In the genomic region with DNA sequence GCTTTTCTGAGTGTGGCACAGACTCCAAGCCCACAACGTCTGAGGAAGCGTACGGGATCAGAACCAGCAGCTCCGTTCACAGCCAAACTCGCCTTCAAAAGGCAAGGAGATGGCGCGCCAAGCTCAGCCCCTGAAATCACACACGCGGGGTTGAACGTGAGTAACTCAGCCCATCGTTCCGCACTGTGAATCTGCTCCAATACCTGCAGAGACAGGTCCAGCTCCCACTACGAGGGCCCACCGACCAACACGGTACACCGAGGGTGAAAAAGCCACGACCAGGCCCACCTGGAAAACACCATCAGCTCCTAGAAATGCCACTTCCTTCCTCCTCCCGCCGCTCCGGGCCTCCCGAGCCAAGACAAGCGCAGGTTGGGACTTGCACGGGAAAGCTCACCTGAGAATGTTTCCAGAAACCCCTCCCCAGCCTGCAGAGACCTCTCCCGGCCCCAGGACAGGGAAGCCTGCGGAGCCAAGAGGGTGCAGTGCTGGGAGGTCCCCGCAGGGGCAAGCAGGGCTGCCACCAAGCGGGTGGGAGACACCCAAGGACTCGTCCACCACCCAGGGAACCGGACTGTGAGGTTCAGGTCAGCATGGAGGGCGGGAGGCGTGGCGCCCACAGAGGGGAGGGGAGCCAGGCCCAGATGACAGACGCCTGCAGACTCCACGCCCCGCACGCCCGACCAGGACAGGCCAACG, we compare ENCODE assay signal across 22 cellular contexts.
A peak's percentile ranks its signal among the peaks of the same experiment; 100 is the strongest.
DNase-seq lines count a peak whose midpoint lies in the region; ATAC-seq and TF ChIP-seq lines count a peak whose summit lies in the region.
"Had no signal": no experiment of that assay in that cellular context is flagged by ENCODE, and none has a peak within 500 bp of the region (broad histone marks: within the 10 kb centered on the region; RNA-seq: fewer than 3 reads in every experiment).

No MANE protein-coding gene starts in this region.

- POLR2A ChIA-PET in CD4-positive, alpha-beta T cell (lab: Charles Lee) = interaction anchor here (1.5 kb wide), 1 partner anchor 9 kb away, joined by 5 read pairs; no protein-coding TSS in a partner anchor
- POLR2A ChIA-PET in naive thymus-derived CD4-positive, alpha-beta T cell (lab: Charles Lee) = interaction anchor here (0.5 to 2.5 kb wide), 2 partner anchors 9 to 232 kb away, joined by 4 to 20 read pairs; no protein-coding TSS in a partner anchor

- no peak overlapping the region for H3K4me3 Mint-ChIP-seq in CD4-positive, alpha-beta T cell
- H3K4me3 Mint-ChIP-seq in chondrocyte (ENCODE audit: unreplicated experiment) = no peak overlapping the region
- peak overlapping the region in 1 of 10 donors; percentile 13 for H3K4me3 Mint-ChIP-seq in naive thymus-derived CD4-positive, alpha-beta T cell
- H3K4me3 Mint-ChIP-seq in activated T-helper 2 cell treated with anti-CD3 and anti-CD28 coated beads, Interferon-gamma antibody, Interleukin-2, Interleukin-4, amounts not matched to agents 10 μg/mL and 5 μg/mL and 100 μg/mL, durations not matched to agents 14 hours and 24 hours and 36 hours (ENCODE audit: low read depth) = no peak overlapping the region
- H3K4me3 Mint-ChIP-seq: HFFc6 had no signal

- CTCF ChIA-PET in CD4-positive, alpha-beta T cell (lab: Charles Lee) = no interaction called here
- CTCF ChIA-PET in naive thymus-derived CD4-positive, alpha-beta T cell (lab: Charles Lee) = no interaction called here

- TF ChIP-seq CTCF in CD4-positive, alpha-beta T cell (IDR thresholded peaks at IDR 0.05) = no peak
- no peak for TF ChIP-seq CTCF in chondrocyte (IDR thresholded peaks at IDR 0.05)

- peaks cover 64% of the 10 kb centered on the region for H3K4me1 Mint-ChIP-seq in CD4-positive, alpha-beta T cell (ENCODE audit: low read depth)
- H3K4me1 Mint-ChIP-seq in chondrocyte (ENCODE audit: low read depth) = peaks cover 22% of the 10 kb centered on the region
- peaks cover 40 to 97% (median 68%) of the 10 kb centered on the region in 7 donors for H3K4me1 Mint-ChIP-seq in naive thymus-derived CD4-positive, alpha-beta T cell
- H3K4me1 Mint-ChIP-seq in activated T-helper 2 cell treated with anti-CD3 and anti-CD28 coated beads, Interferon-gamma antibody, Interleukin-2, Interleukin-4, amounts not matched to agents 10 μg/mL and 5 μg/mL and 100 μg/mL, durations not matched to agents 14 hours and 24 hours and 36 hours (ENCODE audit: low read depth) = peaks cover 35% of the 10 kb centered on the region

- H3K27ac ChIP-seq in CD4-positive, alpha-beta T cell (ENCODE audit: low read depth, low read length) = no peak overlapping the region
- H3K27ac ChIP-seq in naive thymus-derived CD4-positive, alpha-beta T cell (ENCODE audit: low read depth, low read length) = peak overlapping the region; percentile 1
- H3K27ac ChIP-seq: left lung, pancreas had no signal

- no peaks in the 10 kb centered on the region for H3K27me3 ChIP-seq in CD4-positive, alpha-beta T cell (ENCODE audit: control insufficient read depth, insufficient read depth, low read length)
- no peaks in the 10 kb centered on the region for H3K27me3 ChIP-seq in naive thymus-derived CD4-positive, alpha-beta T cell (ENCODE audit: control insufficient read depth in 2 of 2, insufficient read depth in 2 of 2, low read length in 2 of 2)
- H3K27me3 ChIP-seq: left lung, pancreas had no signal

- no peaks in the 10 kb centered on the region for H3K9me3 Mint-ChIP-seq in CD4-positive, alpha-beta T cell
- peaks cover 5% of the 10 kb centered on the region for H3K9me3 Mint-ChIP-seq in chondrocyte (ENCODE audit: low read depth)
- H3K9me3 Mint-ChIP-seq in naive thymus-derived CD4-positive, alpha-beta T cell = peaks cover 0 to 11% (median 0%) of the 10 kb centered on the region in 11 donors
- H3K9me3 Mint-ChIP-seq in activated T-helper 2 cell treated with anti-CD3 and anti-CD28 coated beads, Interferon-gamma antibody, Interleukin-2, Interleukin-4, amounts not matched to agents 10 μg/mL and 5 μg/mL and 100 μg/mL, durations not matched to agents 14 hours and 24 hours and 36 hours = no peaks in the 10 kb centered on the region
- H3K9me3 Mint-ChIP-seq: HFFc6 had no signal

- H3K4me1 ChIP-seq in naive thymus-derived CD4-positive, alpha-beta T cell (ENCODE audit: control insufficient read depth in 2 of 2, insufficient read depth in 2 of 2, low read length in 2 of 2) = peaks cover 29 to 63% of the 10 kb centered on the region in 2 donors
- H3K4me1 ChIP-seq: pancreas had no signal

- H3K27me3 Mint-ChIP-seq in CD4-positive, alpha-beta T cell = no peaks in the 10 kb centered on the region
- H3K27me3 Mint-ChIP-seq in chondrocyte (ENCODE audit: low read depth) = no peaks in the 10 kb centered on the region
- H3K27me3 Mint-ChIP-seq in naive thymus-derived CD4-positive, alpha-beta T cell = no peaks in the 10 kb centered on the region
- H3K27me3 Mint-ChIP-seq in activated T-helper 2 cell treated with anti-CD3 and anti-CD28 coated beads, Interferon-gamma antibody, Interleukin-2, Interleukin-4, amounts not matched to agents 10 μg/mL and 5 μg/mL and 100 μg/mL, durations not matched to agents 14 hours and 24 hours and 36 hours (ENCODE audit: low read depth) = no peaks in the 10 kb centered on the region

- H3K36me3 ChIP-seq in naive thymus-derived CD4-positive, alpha-beta T cell (ENCODE audit: control insufficient read depth in 2 of 3, insufficient read depth in 3 of 3, low read length in 3 of 3) = no peaks in the 10 kb centered on the region
- H3K36me3 ChIP-seq: left lung, pancreas had no signal

- DNase-seq in CD4-positive, alpha-beta T cell = no peak
- DNase-seq in HPDE6-E6E7 (ENCODE audit: extremely low spot score) = peak; percentile 80
- peak; percentile 92 for DNase-seq in chondrocyte (ENCODE audit: low spot score)
- no peak for DNase-seq in naive thymus-derived CD4-positive, alpha-beta T cell
- no peak for DNase-seq in activated T-helper 2 cell treated with anti-CD3 and anti-CD28 coated beads, Interferon-gamma antibody, Interleukin-2, Interleukin-4, amounts not matched to agents 10 μg/mL and 5 μg/mL and 100 μg/mL, durations not matched to agents 14 hours and 24 hours and 36 hours (ENCODE audit: low spot score)
- DNase-seq in COLO829 (ENCODE audit: low spot score) = no peak
- no peak for DNase-seq in NCI-H2029 (lab: John Stamatoyannopoulos, UW)
- DNase-seq: activated naive CD4-positive, alpha-beta T cell; AML-193; cortex of kidney; GF-D8; HFFc6; NCI-H2171 treated with DMSO at 0.1 percent for 48 hours; NCI-H82; PC-3; substantia nigra; T1000 had no signal

- peaks cover 10% of the 10 kb centered on the region for H3K36me3 Mint-ChIP-seq in CD4-positive, alpha-beta T cell (ENCODE audit: low read depth)
- no peaks in the 10 kb centered on the region for H3K36me3 Mint-ChIP-seq in chondrocyte (ENCODE audit: low read depth)
- peaks cover 0 to 15% (median 8%) of the 10 kb centered on the region in 5 donors for H3K36me3 Mint-ChIP-seq in naive thymus-derived CD4-positive, alpha-beta T cell
- H3K36me3 Mint-ChIP-seq in activated T-helper 2 cell treated with anti-CD3 and anti-CD28 coated beads, Interferon-gamma antibody, Interleukin-2, Interleukin-4, amounts not matched to agents 10 μg/mL and 5 μg/mL and 100 μg/mL, durations not matched to agents 14 hours and 24 hours and 36 hours (ENCODE audit: low read depth) = peaks cover 21% of the 10 kb centered on the region

- ATAC-seq in CD4-positive, alpha-beta T cell (ENCODE audit: poor library complexity) = no peak
- no peak for ATAC-seq in naive thymus-derived CD4-positive, alpha-beta T cell
- no peak for ATAC-seq in HG02938 (IDR thresholded peaks at IDR 0.05; ENCODE audit: unreplicated experiment)
- ATAC-seq: GM12878, left lung, pancreas, PC-3, sciatic nerve had no signal

- no peaks in the 10 kb centered on the region for H3K9me3 ChIP-seq in CD4-positive, alpha-beta T cell (ENCODE audit: control insufficient read depth, low read length)
- no peaks in the 10 kb centered on the region for H3K9me3 ChIP-seq in naive thymus-derived CD4-positive, alpha-beta T cell (ENCODE audit: control insufficient read depth in 2 of 3, low read length in 3 of 3)
- H3K9me3 ChIP-seq: left lung, pancreas had no signal

- intact Hi-C loops in CD4-positive, alpha-beta T cell (cut with DNase I, micrococcal nuclease) = loop anchor here in 1 of 2 experiments (10.0 kb wide), 1 partner anchor 261 kb away; a partner anchor contains a TSS
- intact Hi-C loops in naive thymus-derived CD4-positive, alpha-beta T cell (cut with micrococcal nuclease) = loop anchor here in 1 of 2 donors (10.0 kb wide), 1 partner anchor 201 kb away; no protein-coding TSS in a partner anchor
- intact Hi-C loops in activated T-helper 2 cell treated with anti-CD3 and anti-CD28 coated beads, Interferon-gamma antibody, Interleukin-2, Interleukin-4, amounts not matched to agents 10 μg/mL and 5 μg/mL and 100 μg/mL, durations not matched to agents 14 hours and 24 hours and 36 hours (cut with micrococcal nuclease) = loop anchor here (10.0 kb wide), 1 partner anchor 201 kb away; no protein-coding TSS in a partner anchor

- H3K4me3 ChIP-seq in naive thymus-derived CD4-positive, alpha-beta T cell (ENCODE audit: low read length) = no peak overlapping the region
- H3K4me3 ChIP-seq: GM12878, left lung, pancreas had no signal

- H3K27ac Mint-ChIP-seq in CD4-positive, alpha-beta T cell = peak overlapping the region; percentile 97
- no peak overlapping the region for H3K27ac Mint-ChIP-seq in chondrocyte (ENCODE audit: unreplicated experiment)
- peak overlapping the region in 8 of 9 donors; percentile 81 to 100 (median 94) for H3K27ac Mint-ChIP-seq in naive thymus-derived CD4-positive, alpha-beta T cell
- H3K27ac Mint-ChIP-seq in activated T-helper 2 cell treated with anti-CD3 and anti-CD28 coated beads, Interferon-gamma antibody, Interleukin-2, Interleukin-4, amounts not matched to agents 10 μg/mL and 5 μg/mL and 100 μg/mL, durations not matched to agents 14 hours and 24 hours and 36 hours = no peak overlapping the region
- H3K27ac Mint-ChIP-seq: HFFc6 had no signal

Comparison
In these comparisons a context has a peak if more than half of its experiments do, and no peak if none do; other contexts are left out.
1. DNase-seq: peak in HPDE6-E6E7 (single experiment) and chondrocyte (single experiment); none in CD4-positive, alpha-beta T cell (0 of 10), naive thymus-derived CD4-positive, alpha-beta T cell (0 of 9), activated T-helper 2 cell treated with anti-CD3 and anti-CD28 coated beads, Interferon-gamma antibody, Interleukin-2, Interleukin-4, amounts not matched to agents 10 μg/mL and 5 μg/mL and 100 μg/mL, durations not matched to agents 14 hours and 24 hours and 36 hours (single experiment), COLO829 (single experiment) and NCI-H2029 (single experiment).
2. H3K27ac Mint-ChIP-seq: peak in CD4-positive, alpha-beta T cell (single experiment) and naive thymus-derived CD4-positive, alpha-beta T cell (8 of 9); none in chondrocyte (single experiment) and activated T-helper 2 cell treated with anti-CD3 and anti-CD28 coated beads, Interferon-gamma antibody, Interleukin-2, Interleukin-4, amounts not matched to agents 10 μg/mL and 5 μg/mL and 100 μg/mL, durations not matched to agents 14 hours and 24 hours and 36 hours (single experiment).